ENCODE assay signal across 8 cellular contexts in the genomic region with DNA sequence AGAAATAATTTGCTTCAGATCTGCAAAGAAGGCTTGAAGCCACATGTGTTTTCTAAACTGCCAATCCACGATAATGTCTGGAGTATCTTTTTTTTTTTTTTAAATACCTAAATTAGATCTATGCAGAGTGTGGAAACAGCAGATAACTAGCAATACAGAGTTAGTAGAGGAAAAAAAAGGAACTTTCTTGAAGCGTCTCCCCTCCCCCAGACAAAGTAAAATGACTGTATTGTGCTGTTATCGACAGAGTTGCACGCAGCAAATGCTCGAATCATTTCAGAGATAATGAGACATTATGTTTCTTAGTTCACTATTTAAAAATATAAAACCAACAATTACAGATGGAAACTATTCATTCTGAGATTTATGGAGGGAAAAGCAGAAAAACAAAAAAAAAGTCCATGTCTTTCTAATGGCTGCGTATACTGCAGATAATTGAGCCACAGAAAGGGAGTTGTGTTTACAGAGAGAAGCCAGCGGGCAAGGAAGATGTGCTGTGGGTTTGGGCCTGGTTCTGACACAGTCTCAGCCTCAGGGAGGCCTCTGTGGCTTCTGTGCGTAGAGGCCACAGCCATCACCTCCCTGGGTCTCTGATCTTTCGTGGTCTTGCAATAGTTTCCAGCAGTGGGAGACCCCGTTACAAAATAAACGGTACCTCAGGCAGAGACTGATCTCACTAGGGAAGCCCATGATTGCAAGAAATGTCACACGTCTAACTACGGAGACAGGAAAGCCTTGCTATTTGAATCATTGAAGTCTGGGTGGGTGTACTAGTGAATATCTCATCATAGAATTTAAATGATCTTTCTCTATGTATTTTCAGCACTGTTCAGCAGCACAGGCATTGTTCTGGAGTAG. TPM values are rescaled to one million over a fixed set of nuclear protein-coding genes. Genes with fewer than 3 reads are reported as not detected.
DNase-seq lines count a peak whose midpoint lies in the region; ATAC-seq and TF ChIP-seq lines count a peak whose summit lies in the region.

No MANE protein-coding gene starts in this region.

- DNase-seq in NB4 (ENCODE audit: low read depth) (peak; percentile 74), activated B cell treated with CpG ODN at 0.5 μM for 24 hours (no peak), NCI-H82 treated with DMSO at 0.1 percent for 48 hours (lab: John Stamatoyannopoulos, UW; ENCODE audit: unreplicated experiment) (no peak), NCI-H446 (lab: John Stamatoyannopoulos, UW) (no peak), middle frontal gyrus (ENCODE audit: extremely low spot score, low spot score) (no peak)
- peak; percentile 13 for DNase-seq in effector CD8-positive, alpha-beta T cell (lab: John Stamatoyannopoulos, UW)

- CTCF ChIA-PET in activated B cell treated with CpG ODN at 0.5 μM for 24 hours (lab: Charles Lee): no interaction called here

- no peak overlapping the region for H3K4me2 ChIP-seq in parathyroid adenoma (ENCODE audit: low read length)

- H3K4me1 ChIP-seq in parathyroid adenoma: no peaks in the 10 kb centered on the region

- no peaks in the 10 kb centered on the region for H3K27me3 Mint-ChIP-seq in activated B cell treated with CpG ODN at 0.5 μM for 24 hours

- TF ChIP-seq POLR2A in NB4 (IDR thresholded peaks at IDR 0.05; ENCODE audit: extremely low read depth, insufficient read length): no peak

- TF ChIP-seq CTCF in NB4 (IDR thresholded peaks at IDR 0.05; ENCODE audit: low read depth, low read length) (no peak), activated B cell treated with CpG ODN at 0.5 μM for 24 hours (IDR thresholded peaks at IDR 0.05) (no peak), parathyroid adenoma (IDR thresholded peaks at IDR 0.05) (no peak)

- peak overlapping the region; percentile 16 for H3K4me3 ChIP-seq in NB4 (ENCODE audit: low read depth, low read length)
- H3K4me3 ChIP-seq in parathyroid adenoma (ENCODE audit: low read depth, low read length): no peak overlapping the region

- no peak overlapping the region for H2AFZ ChIP-seq in parathyroid adenoma

- no peaks in the 10 kb centered on the region for H3K9me3 ChIP-seq in parathyroid adenoma (ENCODE audit: control insufficient read depth, low read length)

- no peaks in the 10 kb centered on the region for H3K36me3 Mint-ChIP-seq in activated B cell treated with CpG ODN at 0.5 μM for 24 hours (ENCODE audit: low read depth)

- peak; percentile 7 for ATAC-seq in activated B cell treated with CpG ODN at 0.5 μM for 24 hours (ENCODE audit: low read depth)
- no peak for ATAC-seq in GM21390 (IDR thresholded peaks at IDR 0.05; ENCODE audit: unreplicated experiment)

- no peaks in the 10 kb centered on the region for H3K36me3 ChIP-seq in parathyroid adenoma (ENCODE audit: control insufficient read depth, insufficient read depth, low read length)

- no peaks in the 10 kb centered on the region for H3K9me3 Mint-ChIP-seq in activated B cell treated with CpG ODN at 0.5 μM for 24 hours

- intact Hi-C loops in activated B cell treated with CpG ODN at 0.5 μM for 24 hours (cut with micrococcal nuclease): loop anchor here (2.0 kb wide), 1 partner anchor 529 kb away; no protein-coding TSS in a partner anchor

- peak overlapping the region; percentile 21 for H3K27ac ChIP-seq in parathyroid adenoma

- H3K79me2 ChIP-seq in parathyroid adenoma: no peaks in the 10 kb centered on the region

- H3K27ac Mint-ChIP-seq in activated B cell treated with CpG ODN at 0.5 μM for 24 hours: peak overlapping the region; percentile 92

- POLR2A ChIA-PET in activated B cell treated with CpG ODN at 0.5 μM for 24 hours (lab: Charles Lee): interaction anchor here (2.0 to 4.7 kb wide), 2 partner anchors 20 to 46 kb away, joined by 5 to 144 read pairs; a partner anchor contains a TSS

- peak overlapping the region; percentile 50 for H3K4me3 Mint-ChIP-seq in activated B cell treated with CpG ODN at 0.5 μM for 24 hours

- H3K9ac ChIP-seq in parathyroid adenoma: no peak overlapping the region

- no peaks in the 10 kb centered on the region for H3K27me3 ChIP-seq in parathyroid adenoma (ENCODE audit: control insufficient read depth, insufficient read depth, low read length)

- peaks cover 55% of the 10 kb centered on the region for H3K4me1 Mint-ChIP-seq in activated B cell treated with CpG ODN at 0.5 μM for 24 hours

RNA-seq across cellular contexts. Expression of a gene that starts 19.1 kb away (rescaled TPM):
- total RNA-seq in activated B cell treated with CpG ODN at 0.5 μM for 24 hours: 134 and 151 TPM in 2 replicates

Comparison
In these comparisons a context has a peak if more than half of its experiments do, and no peak if none do; other contexts are left out.
1. DNase-seq: peak in NB4 (single experiment) and effector CD8-positive, alpha-beta T cell (single experiment); none in activated B cell treated with CpG ODN at 0.5 μM for 24 hours (single experiment), NCI-H82 treated with DMSO at 0.1 percent for 48 hours (single experiment), NCI-H446 (0 of 2) and middle frontal gyrus (single experiment).